ENCODE assay signal across 19 cellular contexts in the genomic region with DNA sequence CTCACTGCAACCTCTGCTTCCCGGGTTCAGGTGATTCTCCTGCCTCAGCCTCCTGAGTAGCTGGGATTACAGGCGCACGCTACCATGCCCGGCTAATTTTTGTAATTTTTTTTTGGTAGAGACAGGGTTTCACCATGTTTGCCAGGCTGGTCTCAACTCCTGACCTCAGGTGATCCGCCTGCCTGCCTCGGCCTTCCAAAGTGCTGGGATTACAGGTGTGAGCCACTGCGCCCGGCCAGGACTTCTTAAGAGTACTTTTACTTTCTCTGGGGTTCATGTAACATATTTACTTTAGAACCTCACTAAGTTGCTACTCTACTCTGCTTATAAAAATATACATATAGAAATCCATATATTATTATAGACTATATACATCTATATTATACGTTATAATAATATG. TPM values are rescaled to one million over a fixed set of nuclear protein-coding genes. Genes with fewer than 3 reads are reported as not detected.
DNase-seq lines count a peak whose midpoint lies in the region; ATAC-seq and TF ChIP-seq lines count a peak whose summit lies in the region.
"Not testable (repeated sequence)": the region's sequence is repeated elsewhere in the genome, so short reads cannot be mapped to it uniquely, and the experiment has no call there.
"Had no signal": no experiment of that assay in that cellular context is flagged by ENCODE, and none has a peak within 500 bp of the region (broad histone marks: within the 10 kb centered on the region; RNA-seq: fewer than 3 reads in every experiment).

No MANE protein-coding gene starts in this region.

- not testable (repeated sequence) for H3K4me1 ChIP-seq in A673 (ENCODE audit: insufficient read depth, low read length, poor library complexity, severe bottlenecking); KMS-11 (ENCODE audit: low read depth, poor library complexity, severe bottlenecking); endocrine pancreas (ENCODE audit: control insufficient read depth, insufficient read depth, low read length); lower lobe of right lung; ovary (ENCODE audit: insufficient read depth); stomach smooth muscle (ENCODE audit: control insufficient read depth, insufficient read depth, low read length)

- not testable (repeated sequence) for TF ChIP-seq POLR2A in ovary (IDR thresholded peaks at IDR 0.05)

- not testable (repeated sequence) for H3K9me3 ChIP-seq in A673 (ENCODE audit: low read depth, low read length, poor library complexity, severe bottlenecking); endocrine pancreas (ENCODE audit: control insufficient read depth, low read length); lower lobe of right lung; ovary; stomach smooth muscle (ENCODE audit: control insufficient read depth in 2 of 2, low read length in 2 of 2)

- CTCF ChIA-PET in A673 (lab: Charles Lee), result interaction anchor here (0.6 to 2.4 kb wide), 10 partner anchors 112 to 1074 kb away, joined by 3 to 18 read pairs (median 4); partner anchors contain the start of gene GAREM1

- peak in 1 of 2 donors; percentile 23 for ATAC-seq in lower lobe of right lung

- H3K9me3 Mint-ChIP-seq in activated naive CD8-positive, alpha-beta T cell treated with anti-CD3 and anti-CD28 coated beads for 36 hours, result not testable (repeated sequence)

- H2AFZ ChIP-seq in KMS-11 (ENCODE audit: low read depth), result peak overlapping the region; percentile 56; the same call in 1 of the 2 replicates

- TF ChIP-seq CTCF in A673 (conservative IDR thresholded peaks at IDR 0.05; ENCODE audit: low read depth, low read length); KMS-11 (conservative IDR thresholded peaks at IDR 0.05; ENCODE audit: low read depth, low read length); VCaP (conservative IDR thresholded peaks at IDR 0.05); lower lobe of right lung (IDR thresholded peaks at IDR 0.05); ovary (IDR thresholded peaks at IDR 0.05): not testable (repeated sequence)

- POLR2A ChIA-PET in A673 (lab: Charles Lee; ENCODE audit: low non-redundant PET), result interaction anchor here (0.7 kb wide), 1 partner anchor 123 kb away, joined by 3 read pairs; no protein-coding TSS in a partner anchor

- H3K4me2 ChIP-seq in KMS-11, result not testable (repeated sequence)

- peak overlapping the region; percentile 29 for H3K4me3 ChIP-seq in A673 (ENCODE audit: low read depth, low read length, poor library complexity, severe bottlenecking)
- H3K4me3 ChIP-seq in KMS-11 (IDR thresholded peaks at IDR 0.05; ENCODE audit: insufficient read depth, low read depth, low read length), result not testable (repeated sequence)
- peak overlapping the region; percentile 78 for H3K4me3 ChIP-seq in endocrine pancreas (ENCODE audit: control insufficient read depth, insufficient read depth, low read length)
- H3K4me3 ChIP-seq in lower lobe of right lung, result peak overlapping the region; percentile 38
- peak overlapping the region; percentile 20 for H3K4me3 ChIP-seq in ovary
- H3K4me3 ChIP-seq in stomach smooth muscle (ENCODE audit: low read length in 2 of 2), result peak overlapping the region; percentile 58 to 72

- not testable (repeated sequence) for H3K27ac Mint-ChIP-seq in activated naive CD8-positive, alpha-beta T cell treated with anti-CD3 and anti-CD28 coated beads for 36 hours

- DNase-seq in A673 (ENCODE audit: low spot score); activated naive CD8-positive, alpha-beta T cell treated with anti-CD3 and anti-CD28 coated beads for 36 hours; lower lobe of right lung; ovary: not testable (repeated sequence)

- H3K27me3 Mint-ChIP-seq in activated naive CD8-positive, alpha-beta T cell treated with anti-CD3 and anti-CD28 coated beads for 36 hours, result not testable (repeated sequence)

- H3K79me2 ChIP-seq in KMS-11 (ENCODE audit: insufficient read depth, low read depth), result not testable (repeated sequence)

- TF ChIP-seq EP300 in ovary (IDR thresholded peaks at IDR 0.05), result not testable (repeated sequence)

- H3K4me3 Mint-ChIP-seq in activated naive CD8-positive, alpha-beta T cell treated with anti-CD3 and anti-CD28 coated beads for 36 hours, result peak overlapping the region; percentile 63

- H3K4me1 Mint-ChIP-seq in activated naive CD8-positive, alpha-beta T cell treated with anti-CD3 and anti-CD28 coated beads for 36 hours, result not testable (repeated sequence)

- not testable (repeated sequence) for H3K9ac ChIP-seq in KMS-11; endocrine pancreas (ENCODE audit: control insufficient read depth, insufficient read depth, low read length); stomach smooth muscle (ENCODE audit: low read length in 2 of 2)

- intact Hi-C loops in A673 (cut with micrococcal nuclease; ENCODE audit: unreplicated experiment), result loop anchor here (1.0 to 10.0 kb wide), 4 partner anchors 114 to 766 kb away; no protein-coding TSS in a partner anchor
- intact Hi-C loops in lower lobe of right lung (cut with DNase I), result loop anchor here (5.0 kb wide), 1 partner anchor 394 kb away; no protein-coding TSS in a partner anchor
- intact Hi-C loops in ovary (cut with DNase I), result loop anchor here in 3 of 4 donors (2.0 to 5.0 kb wide), 3 partner anchors 389 to 394 kb away; no protein-coding TSS in a partner anchor

- not testable (repeated sequence) for H3K36me3 ChIP-seq in A673 (ENCODE audit: insufficient read depth, low read length, poor library complexity, severe bottlenecking); KMS-11 (ENCODE audit: insufficient read depth); endocrine pancreas (ENCODE audit: control insufficient read depth, insufficient read depth, low read length); lower lobe of right lung; ovary; stomach smooth muscle (ENCODE audit: control insufficient read depth in 2 of 2, insufficient read depth in 2 of 2, low read length in 2 of 2)

- not testable (repeated sequence) for H3K36me3 Mint-ChIP-seq in activated naive CD8-positive, alpha-beta T cell treated with anti-CD3 and anti-CD28 coated beads for 36 hours

- H4K20me1 ChIP-seq in KMS-11 (ENCODE audit: insufficient read depth), result not testable (repeated sequence)

- 50 to 59% (median 53%) methylated on average over 9 of the region's 9 CpGs for WGBS in ovary, 3 donors

- not testable (repeated sequence) for H3K27ac ChIP-seq in A673 (ENCODE audit: low read depth, low read length, poor library complexity, severe bottlenecking); KMS-11; lower lobe of right lung; ovary; stomach smooth muscle (ENCODE audit: low read length)
- H3K27ac ChIP-seq in VCaP, result peak overlapping the region; percentile 45

- not testable (repeated sequence) for BruUV-seq in A673 (replicated peaks; lab: Mats Ljungman, UMichigan)

- H3K27me3 ChIP-seq in A673 (replicated peaks; ENCODE audit: insufficient read depth, low read depth, low read length, poor library complexity); KMS-11 (ENCODE audit: insufficient read depth, low read depth); endocrine pancreas (ENCODE audit: control insufficient read depth, insufficient read depth, low read length); lower lobe of right lung (ENCODE audit: low read depth); ovary; stomach smooth muscle (ENCODE audit: control insufficient read depth in 1 of 2, insufficient read depth in 2 of 2, low read length in 2 of 2): not testable (repeated sequence)

RNA-seq across cellular contexts. Expression of gene MEP1B, which starts 31.2 kb away (rescaled TPM):
- total RNA-seq in A673 (2021) (0.26 TPM in 1 of 2 replicates, not detected in the other), lower lobe of right lung (not detected), ovary (under 1 TPM in 2 of 7 donors, not detected in 5; 0.10 to 0.72 TPM)
- under 1 TPM in 1 of 2 experiments, not detected in 1; 0.08 TPM for total RNA-seq in activated naive CD8-positive, alpha-beta T cell treated with anti-CD3 and anti-CD28 coated beads for 36 hours
- under 1 TPM in 1 of 2 donors, not detected in 1; 0.10 TPM for polyA plus RNA-seq in ovary
- total RNA-seq: activated CD8-positive, alpha-beta memory T cell treated with anti-CD3 and anti-CD28 coated beads for 36 hours; activated T-helper 1 cell treated with anti-CD3 and anti-CD28 coated beads, Interleukin-12 subunit alpha, Interleukin-12 subunit beta, Interleukin-2, Interleukin-4 antibody, amounts not matched to agents 30 ng/mL and 10 ng/mL and 1 ng/mL, durations not matched to agents 14 hours and 24 hours and 36 hours; adrenal gland; dermis blood vessel endothelial cell; gastroesophageal sphincter; H4; IMR-90; right atrium auricular region; RPMI7951 had no signal
- polyA plus RNA-seq: adrenal gland, esophagus, IMR-90, SK-N-SH had no signal
